In genomic region chr5:172007795-172008465, GRCh38 we compare ENCODE assay signal across 8 cellular contexts. TPM values are rescaled to one million over a fixed set of nuclear protein-coding genes. Genes with fewer than 3 reads are reported as not detected.
DNase-seq lines count a peak whose midpoint lies in the region; ATAC-seq, FAIRE-seq and TF ChIP-seq lines count a peak whose summit lies in the region.

No MANE protein-coding gene starts in this region.

- H3K9me3 ChIP-seq in WERI-Rb-1 (ENCODE audit: severe bottlenecking) (no peaks in the 10 kb centered on the region), right cardiac atrium (ENCODE audit: control insufficient read depth, low read length) (no peaks in the 10 kb centered on the region)

- peaks cover 4% of the 10 kb centered on the region for H3K36me3 Mint-ChIP-seq in T-helper 1 cell treated with Interleukin-12 subunit alpha and Interleukin-12 subunit beta and Interleukin-4 antibody, amounts not matched to agents 30 μg/mL and 1 μg/mL, for 36 hours (ENCODE audit: low read depth)
- peaks cover 12% of the 10 kb centered on the region for H3K36me3 Mint-ChIP-seq in stimulated activated memory B cell treated with anti-CD40 and anti-IgM and Interleukin-4, amounts not matched to agents 10 μg/mL and 1 μg/mL and 100 μg/mL, for 72 hours

- DNase-seq in T-helper 1 cell (no peak), WERI-Rb-1 (no peak), right cardiac atrium (no peak), HTR-8/SVneo (ENCODE audit: insufficient read length, low spot score) (no peak), NCI-H446 (lab: John Stamatoyannopoulos, UW) (no peak)

- H3K27me3 Mint-ChIP-seq in T-helper 1 cell treated with Interleukin-12 subunit alpha and Interleukin-12 subunit beta and Interleukin-4 antibody, amounts not matched to agents 30 μg/mL and 1 μg/mL, for 36 hours (ENCODE audit: low read depth) = no peaks in the 10 kb centered on the region
- H3K27me3 Mint-ChIP-seq in stimulated activated memory B cell treated with anti-CD40 and anti-IgM and Interleukin-4, amounts not matched to agents 10 μg/mL and 1 μg/mL and 100 μg/mL, for 72 hours = no peaks in the 10 kb centered on the region

- intact Hi-C loops in right cardiac atrium (cut with DNase I) = loop anchor here in 3 of 4 donors (10.0 kb wide), 2 partner anchors 83 to 93 kb away; no protein-coding TSS in a partner anchor

- 62% methylated on average over 16 of the region's 16 CpGs for WGBS in right cardiac atrium

- H3K4me3 ChIP-seq in WERI-Rb-1 (ENCODE audit: low read depth, low read length) (peak overlapping the region; percentile 98), right cardiac atrium (ENCODE audit: low read length) (peak overlapping the region; percentile 67)

- no peak for TF ChIP-seq CTCF in WERI-Rb-1 (IDR thresholded peaks at IDR 0.05; ENCODE audit: low read depth, low read length)

- ATAC-seq in right cardiac atrium (no peak), GM18873 (IDR thresholded peaks at IDR 0.05; ENCODE audit: low FRiP score, unreplicated experiment) (no peak)
- no peak for ATAC-seq in stimulated activated memory B cell treated with anti-CD40 and anti-IgM and Interleukin-4, amounts not matched to agents 10 μg/mL and 1 μg/mL and 100 μg/mL, for 72 hours

- H3K27me3 ChIP-seq in WERI-Rb-1 (ENCODE audit: insufficient read depth, low read depth, severe bottlenecking) = no peaks in the 10 kb centered on the region
- no peaks in the 10 kb centered on the region for H3K27me3 ChIP-seq in right cardiac atrium (ENCODE audit: control insufficient read depth, insufficient read depth)

- peaks cover 31% of the 10 kb centered on the region for H3K4me1 Mint-ChIP-seq in T-helper 1 cell treated with Interleukin-12 subunit alpha and Interleukin-12 subunit beta and Interleukin-4 antibody, amounts not matched to agents 30 μg/mL and 1 μg/mL, for 36 hours (ENCODE audit: low read depth)
- H3K4me1 Mint-ChIP-seq in stimulated activated memory B cell treated with anti-CD40 and anti-IgM and Interleukin-4, amounts not matched to agents 10 μg/mL and 1 μg/mL and 100 μg/mL, for 72 hours = peaks cover 37% of the 10 kb centered on the region

- peak overlapping the region; percentile 96 for H3K4me3 Mint-ChIP-seq in T-helper 1 cell treated with Interleukin-12 subunit alpha and Interleukin-12 subunit beta and Interleukin-4 antibody, amounts not matched to agents 30 μg/mL and 1 μg/mL, for 36 hours
- H3K4me3 Mint-ChIP-seq in stimulated activated memory B cell treated with anti-CD40 and anti-IgM and Interleukin-4, amounts not matched to agents 10 μg/mL and 1 μg/mL and 100 μg/mL, for 72 hours = peak overlapping the region; percentile 90

- peak overlapping the region; percentile 95 for H3K27ac Mint-ChIP-seq in T-helper 1 cell treated with Interleukin-12 subunit alpha and Interleukin-12 subunit beta and Interleukin-4 antibody, amounts not matched to agents 30 μg/mL and 1 μg/mL, for 36 hours
- peak overlapping the region; percentile 96 for H3K27ac Mint-ChIP-seq in stimulated activated memory B cell treated with anti-CD40 and anti-IgM and Interleukin-4, amounts not matched to agents 10 μg/mL and 1 μg/mL and 100 μg/mL, for 72 hours

- H3K4me1 ChIP-seq in right cardiac atrium (ENCODE audit: control insufficient read depth, insufficient read depth, low read length) = peaks cover 3% of the 10 kb centered on the region

- H3K27ac ChIP-seq in WERI-Rb-1 = no peak overlapping the region
- no peak overlapping the region for H3K27ac ChIP-seq in right cardiac atrium (ENCODE audit: low read length)

- no peaks in the 10 kb centered on the region for H3K9me3 Mint-ChIP-seq in T-helper 1 cell treated with Interleukin-12 subunit alpha and Interleukin-12 subunit beta and Interleukin-4 antibody, amounts not matched to agents 30 μg/mL and 1 μg/mL, for 36 hours
- H3K9me3 Mint-ChIP-seq in stimulated activated memory B cell treated with anti-CD40 and anti-IgM and Interleukin-4, amounts not matched to agents 10 μg/mL and 1 μg/mL and 100 μg/mL, for 72 hours = no peaks in the 10 kb centered on the region

- no peaks in the 10 kb centered on the region for H3K36me3 ChIP-seq in WERI-Rb-1

- FAIRE-seq in HTR-8/SVneo (lab: Jason Lieb, UNC) = no peak

RNA-seq across cellular contexts. Expression of gene FBXW11, which starts 1.5 kb away (rescaled TPM):
- 10 to 100 TPM; 62.3 to 70.7 (median 67.3) TPM for total RNA-seq in right cardiac atrium
- 15.8 TPM for polyA plus RNA-seq in right cardiac atrium
